ENCODE assay signal across 18 cellular contexts in the genomic region with DNA sequence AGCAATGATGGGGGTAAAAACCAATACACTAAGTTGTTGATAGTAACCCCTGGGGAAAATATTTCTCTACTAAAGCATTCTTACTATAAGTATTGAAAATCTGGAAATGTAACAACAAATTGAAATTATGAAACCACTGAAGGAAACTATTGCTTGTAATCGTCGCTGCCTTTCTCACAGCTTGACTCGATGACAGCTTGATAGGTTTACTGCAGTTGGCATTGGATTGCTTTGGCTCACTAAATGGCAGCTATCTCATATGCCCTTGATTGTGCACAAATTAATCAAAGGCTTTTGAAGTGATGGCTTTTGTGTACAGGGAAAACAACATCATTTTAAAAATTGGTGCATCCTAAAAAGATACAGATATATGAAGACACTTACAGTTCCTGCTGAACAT.
"Had no signal": no experiment of that assay in that cellular context is flagged by ENCODE, and none has a peak within 500 bp of the region (broad histone marks: within the 10 kb centered on the region; RNA-seq: fewer than 3 reads in every experiment).

No MANE protein-coding gene starts in this region.

- H3K9me3 ChIP-seq: SJCRH30 had no signal

- H3K4me3 ChIP-seq: SJCRH30 had no signal

- H3K36me3 ChIP-seq: SJCRH30 had no signal

- DNase-seq: KBM-7, MV-4-11, NCI-H1048, NCI-H1105, NCI-H1436 treated with DMSO at 0.1 percent for 48 hours, NCI-H1694, NCI-H187 treated with DMSO at 0.1 percent for 48 hours, NCI-H2029 treated with DMSO at 0.1 percent for 48 hours, NCI-H2171 treated with DMSO at 0.1 percent for 48 hours, NCI-H345, NCI-H446 treated with DMSO at 0.1 percent for 48 hours, NCI-H510A treated with DMSO at 0.1 percent for 48 hours, NCI-H748 treated with DMSO at 0.1 percent for 48 hours, RPMI8226, SHP77, SJCRH30, T-helper 1 cell had no signal

- ATAC-seq: SK-N-SH treated with all-trans-retinoic acid at 6 μM for 48 hours had no signal

- H3K27me3 ChIP-seq: SJCRH30 had no signal

- H3K27ac ChIP-seq: SJCRH30 had no signal
